ENCODE assay signal across 13 cellular contexts in genomic region chr9:4859035-4859434, GRCh38.
"Had no signal": no experiment of that assay in that cellular context is flagged by ENCODE, and none has a peak within 500 bp of the region (broad histone marks: within the 10 kb centered on the region; RNA-seq: fewer than 3 reads in every experiment).

No MANE protein-coding gene starts in this region.

- H3K27ac ChIP-seq: breast epithelium, esophagus squamous epithelium, left ventricle myocardium inferior, thyroid gland had no signal

- H3K36me3 ChIP-seq: breast epithelium had no signal

- H3K4me1 ChIP-seq: breast epithelium, left ventricle myocardium inferior had no signal

- H3K9me3 ChIP-seq: ascending aorta, breast epithelium, esophagus squamous epithelium, left ventricle myocardium inferior, thyroid gland had no signal

- DNase-seq: activated CD4-positive, alpha-beta T cell treated with anti-CD3 and anti-CD28 coated beads, Interleukin-2, amount 50 U/mL, for 1 hour; activated naive CD4-positive, alpha-beta T cell treated with anti-CD3 and anti-CD28 coated beads for 36 hours; activated T-cell treated with anti-CD3 and anti-CD28 coated beads for 4 hours; cerebellar nuclear complex; effector CD8-positive, alpha-beta T cell; esophagus squamous epithelium; hippocampal formation; kidney; left ventricle myocardium inferior; stimulated activated CD4-positive, alpha-beta T cell treated with anti-CD3 and anti-CD28 coated beads, Interleukin-2, amount 100 ng/mL, for 48 hours; thyroid gland had no signal

- H3K4me3 ChIP-seq: ascending aorta, breast epithelium, esophagus squamous epithelium, left ventricle myocardium inferior, thyroid gland had no signal

- H3K27me3 ChIP-seq: ascending aorta, breast epithelium, esophagus squamous epithelium, thyroid gland had no signal
